ENCODE assay signal across 24 cellular contexts in genomic region chr13:64417609-64418008, GRCh38.
"Had no signal": no experiment of that assay in that cellular context is flagged by ENCODE, and none has a peak within 500 bp of the region (broad histone marks: within the 10 kb centered on the region; RNA-seq: fewer than 3 reads in every experiment).

No MANE protein-coding gene starts in this region.

- H3K36me3 ChIP-seq: brain microvascular endothelial cell, WERI-Rb-1 had no signal

- DNase-seq: activated CD4-positive, alpha-beta T cell treated with anti-CD3 and anti-CD28 coated beads for 36 hours; activated CD8-positive, alpha-beta memory T cell treated with anti-CD3 and anti-CD28 coated beads, Interleukin-2, amount 50 U/mL, for 4 hours; activated CD8-positive, alpha-beta T cell treated with anti-CD3 and anti-CD28 coated beads for 36 hours; activated gamma-delta T cell treated with Interleukin-2 at 50 U/mL for 16 hours; activated naive CD4-positive, alpha-beta T cell treated with anti-CD3 and anti-CD28 coated beads, Interleukin-2, amount 10 ng/mL, durations not matched to agents 7 days and 5 days; activated naive CD8-positive, alpha-beta T cell treated with anti-CD3 and anti-CD28 coated beads for 36 hours; activated T-cell treated with anti-CD3 and anti-CD28 coated beads, Interleukin-2, amount 50 U/mL, for 72 hours; brain microvascular endothelial cell; caudate nucleus; KBM-7; NCI-H1092 treated with DMSO at 0.1 percent for 48 hours; NCI-H1436 treated with DMSO at 0.1 percent for 48 hours; NCI-H187; NCI-H2081; NCI-H510A treated with DMSO at 0.1 percent for 48 hours; NCI-H69; NK-92 treated with Interleukin-12 subunit alpha and Interleukin-12 subunit beta, amount 100 ng/mL, for 24 hours; T-cell; T-helper 2 cell; T1000; WERI-Rb-1 had no signal

- H3K27ac ChIP-seq: brain microvascular endothelial cell, SK-N-MC, WERI-Rb-1 had no signal

- H3K27me3 Mint-ChIP-seq: activated CD4-positive, alpha-beta T cell treated with anti-CD3 and anti-CD28 coated beads for 36 hours; activated CD8-positive, alpha-beta T cell treated with anti-CD3 and anti-CD28 coated beads for 36 hours; activated naive CD4-positive, alpha-beta T cell treated with anti-CD3 and anti-CD28 coated beads, Interleukin-2, amount 10 ng/mL, durations not matched to agents 7 days and 5 days; activated naive CD8-positive, alpha-beta T cell treated with anti-CD3 and anti-CD28 coated beads for 36 hours; T-cell had no signal

- ATAC-seq: activated CD4-positive, alpha-beta T cell treated with anti-CD3 and anti-CD28 coated beads for 36 hours; activated CD8-positive, alpha-beta T cell treated with anti-CD3 and anti-CD28 coated beads for 36 hours; activated T-cell treated with anti-CD3 and anti-CD28 coated beads, Interleukin-2, amount 50 U/mL, for 72 hours; Right ventricle myocardium inferior; T-cell had no signal

- H3K36me3 Mint-ChIP-seq: activated naive CD4-positive, alpha-beta T cell treated with anti-CD3 and anti-CD28 coated beads, Interleukin-2, amount 10 ng/mL, durations not matched to agents 7 days and 5 days; activated naive CD8-positive, alpha-beta T cell treated with anti-CD3 and anti-CD28 coated beads for 36 hours; T-cell had no signal

- H3K4me1 Mint-ChIP-seq: activated CD4-positive, alpha-beta T cell treated with anti-CD3 and anti-CD28 coated beads for 36 hours; activated naive CD4-positive, alpha-beta T cell treated with anti-CD3 and anti-CD28 coated beads, Interleukin-2, amount 10 ng/mL, durations not matched to agents 7 days and 5 days; activated naive CD8-positive, alpha-beta T cell treated with anti-CD3 and anti-CD28 coated beads for 36 hours; T-cell had no signal

- H3K27ac Mint-ChIP-seq: activated CD4-positive, alpha-beta T cell treated with anti-CD3 and anti-CD28 coated beads for 36 hours; activated CD8-positive, alpha-beta T cell treated with anti-CD3 and anti-CD28 coated beads for 36 hours; activated naive CD4-positive, alpha-beta T cell treated with anti-CD3 and anti-CD28 coated beads, Interleukin-2, amount 10 ng/mL, durations not matched to agents 7 days and 5 days; activated naive CD8-positive, alpha-beta T cell treated with anti-CD3 and anti-CD28 coated beads for 36 hours; activated T-cell treated with anti-CD3 and anti-CD28 coated beads, Interleukin-2, amount 50 U/mL, for 72 hours; activated T-helper 2 cell treated with anti-CD3 and anti-CD28 coated beads, Interferon-gamma antibody, Interleukin-2, Interleukin-4, amounts not matched to agents 10 μg/mL and 5 μg/mL and 100 μg/mL, durations not matched to agents 14 hours and 24 hours and 36 hours; T-cell had no signal

- H3K4me3 ChIP-seq: SK-N-MC had no signal

- H3K4me3 Mint-ChIP-seq: activated CD4-positive, alpha-beta T cell treated with anti-CD3 and anti-CD28 coated beads for 36 hours; activated CD8-positive, alpha-beta T cell treated with anti-CD3 and anti-CD28 coated beads for 36 hours; activated naive CD4-positive, alpha-beta T cell treated with anti-CD3 and anti-CD28 coated beads, Interleukin-2, amount 10 ng/mL, durations not matched to agents 7 days and 5 days; activated naive CD8-positive, alpha-beta T cell treated with anti-CD3 and anti-CD28 coated beads for 36 hours; activated T-cell treated with anti-CD3 and anti-CD28 coated beads, Interleukin-2, amount 50 U/mL, for 72 hours; T-cell had no signal

- H3K9me3 Mint-ChIP-seq: activated CD8-positive, alpha-beta T cell treated with anti-CD3 and anti-CD28 coated beads for 36 hours; activated naive CD8-positive, alpha-beta T cell treated with anti-CD3 and anti-CD28 coated beads for 36 hours had no signal

- H3K27me3 ChIP-seq: brain microvascular endothelial cell had no signal
